8 cellular contexts compared by ENCODE assay signal in the genomic region with DNA sequence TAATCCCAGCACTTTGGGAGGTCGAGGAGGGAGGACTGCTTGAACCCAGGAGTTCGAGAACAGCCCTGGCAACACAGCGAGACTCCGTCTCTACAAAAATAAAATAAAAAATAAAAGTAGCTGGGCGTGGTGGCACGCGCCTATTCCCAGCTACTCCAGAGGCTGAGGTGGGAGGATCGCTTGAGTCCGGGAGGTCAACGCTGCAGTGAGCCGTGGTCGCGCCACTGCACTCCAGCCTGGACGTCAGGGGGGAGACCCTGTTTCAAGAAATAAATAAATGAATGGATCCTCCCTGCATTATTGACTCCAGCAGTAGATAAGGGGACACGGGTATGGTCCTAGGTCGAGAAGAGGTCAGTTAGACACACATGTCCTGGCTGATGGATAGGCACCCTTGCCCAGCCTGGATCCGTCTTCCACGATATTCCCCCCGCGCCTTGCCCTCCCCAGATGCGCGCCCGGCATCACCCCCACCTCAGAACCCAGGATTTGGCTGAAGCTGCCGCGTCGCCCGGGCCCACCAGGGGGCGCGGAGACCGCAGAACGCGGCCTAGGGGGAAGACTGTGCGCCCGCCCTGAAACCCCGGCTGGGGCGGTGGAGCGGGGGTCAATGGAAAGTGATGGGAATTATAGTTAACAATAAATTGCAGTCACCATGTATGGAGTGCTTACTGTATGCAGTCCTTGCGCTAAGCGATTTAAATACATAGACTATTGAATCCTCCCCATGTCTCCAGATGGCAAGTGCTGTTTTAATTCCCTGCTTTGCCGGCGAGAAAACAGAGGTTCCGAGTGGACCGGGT. TPM values are rescaled to one million over a fixed set of nuclear protein-coding genes. Genes with fewer than 3 reads are reported as not detected.
DNase-seq lines count a peak whose midpoint lies in the region; ATAC-seq and TF ChIP-seq lines count a peak whose summit lies in the region.

No MANE protein-coding gene starts in this region.

- TF ChIP-seq CTCF in GM12874 (IDR thresholded peaks at IDR 0.05; ENCODE audit: insufficient read depth, low read depth, low read length) = peak; percentile 96
- peak; percentile 82 for TF ChIP-seq CTCF in LNCaP clone FGC (IDR thresholded peaks at IDR 0.05; ENCODE audit: control insufficient read depth, extremely low read depth, insufficient read depth)
- TF ChIP-seq CTCF in neutrophil (IDR thresholded peaks at IDR 0.05) = peak; percentile 98
- TF ChIP-seq CTCF in testis (IDR thresholded peaks at IDR 0.05) = peak; percentile 92 to 95 (median 94)

- H3K9me3 ChIP-seq in neutrophil (no peaks in the 10 kb centered on the region), testis (no peaks in the 10 kb centered on the region)

- intact Hi-C loops in testis (cut with DNase I; ENCODE audit: low total_unique reads) = loop anchor here (10.0 kb wide), 1 partner anchor 67 kb away; no protein-coding TSS in a partner anchor

- no peak for DNase-seq in LNCaP clone FGC (ENCODE audit: low read depth)
- DNase-seq in SK-MEL-5 (ENCODE audit: low read depth, low spot score) = peak; percentile 67
- peak; percentile 83 for DNase-seq in activated naive CD4-positive, alpha-beta T cell treated with anti-CD3 and anti-CD28 coated beads, Interleukin-2, amount 50 U/mL, for 16 hours
- peak; percentile 82 for DNase-seq in glomerular visceral epithelial cell (ENCODE audit: extremely low spot score)
- DNase-seq in testis = peak; percentile 82

- WGBS in testis, 2 donors = 8% methylated on average over 41 to 43 of the region's 43 CpGs

- no peak for ATAC-seq in HG03108 (IDR thresholded peaks at IDR 0.05; ENCODE audit: unreplicated experiment)

- no peak for TF ChIP-seq POLR2A in testis (IDR thresholded peaks at IDR 0.05)

- H3K27me3 ChIP-seq in neutrophil = no peaks in the 10 kb centered on the region
- no peaks in the 10 kb centered on the region for H3K27me3 ChIP-seq in testis

- H3K27ac ChIP-seq in neutrophil = peak overlapping the region; percentile 95
- peak overlapping the region; percentile 93 to 95 for H3K27ac ChIP-seq in testis

- H3K4me1 ChIP-seq in neutrophil (ENCODE audit: control insufficient read depth in 1 of 2, insufficient read depth in 1 of 2, low read depth in 1 of 2, low read length in 1 of 2) = peaks cover 62 to 64% of the 10 kb centered on the region in 2 experiments
- H3K4me1 ChIP-seq in testis = peaks cover 34% of the 10 kb centered on the region

- H3K36me3 ChIP-seq in neutrophil (no peaks in the 10 kb centered on the region), testis (ENCODE audit: low read depth, missing control alignments) (no peaks in the 10 kb centered on the region)

- H3K4me3 ChIP-seq in LNCaP clone FGC (ENCODE audit: low read depth, low read length) = peak overlapping the region; percentile 50
- H3K4me3 ChIP-seq in neutrophil (ENCODE audit: low read depth in 1 of 2, low read length in 1 of 2) = peak overlapping the region; percentile 69 to 98
- peak overlapping the region; percentile 54 to 68 for H3K4me3 ChIP-seq in testis

- in situ Hi-C loops in SK-MEL-5 (cut with HindIII; ENCODE audit: low pct_unique_long_range_greater_than_20kb, low sequenced_read_pairs) = no loop called here

RNA-seq across cellular contexts. Expression of a gene that starts 2.1 kb away (rescaled TPM):
- total RNA-seq in SK-MEL-5 (2014; rRNA removed; shearing (Covaris generic)) = 4.9 and 5.7 TPM in 2 replicates
- polyA plus RNA-seq in SK-MEL-5 (2015; cell fraction: cytosol; rRNA removed) = 4.0 and 7.5 TPM in 2 replicates
- 41.9 and 51.4 TPM in 2 replicates for polyA plus RNA-seq in SK-MEL-5 (2015; cell fraction: nucleus; rRNA removed)
- 10 to 100 TPM; 54.4 to 63.4 TPM for total RNA-seq in testis
- 30.0 TPM for polyA plus RNA-seq in testis (ENCODE audit: insufficient read depth, low read depth, low replicate concordance)

RNA-seq across cellular contexts. Expression of a gene that starts 13.9 kb away (rescaled TPM):
- 30.1 and 30.7 TPM in 2 replicates for total RNA-seq in SK-MEL-5 (2014; rRNA removed; shearing (Covaris generic))
- 71.2 and 80.8 TPM in 2 replicates for polyA plus RNA-seq in SK-MEL-5 (2015; cell fraction: cytosol; rRNA removed)
- 21.7 and 32.6 TPM in 2 replicates for polyA plus RNA-seq in SK-MEL-5 (2015; cell fraction: nucleus; rRNA removed)
- 100 to 1,000 TPM in 1 of 2 donors, 10 to 100 TPM in 1; 75.9 to 143 TPM for total RNA-seq in testis
- 54.5 TPM for polyA plus RNA-seq in testis (ENCODE audit: insufficient read depth, low read depth, low replicate concordance)

RNA-seq across cellular contexts. Expression of a gene that starts 24.2 kb away (rescaled TPM):
- not detected in 2 replicates for total RNA-seq in SK-MEL-5 (2014; rRNA removed; shearing (Covaris generic))
- 0.96 TPM in 1 of 2 replicates, not detected in the other for polyA plus RNA-seq in SK-MEL-5 (2015; cell fraction: cytosol; rRNA removed)
- polyA plus RNA-seq in SK-MEL-5 (2015; cell fraction: nucleus; rRNA removed) = not detected in 2 replicates
- total RNA-seq in testis = 100 to 1,000 TPM in 1 of 2 donors, 10 to 100 TPM in 1; 72.1 to 117 TPM
- 87.1 TPM for polyA plus RNA-seq in testis (ENCODE audit: insufficient read depth, low read depth, low replicate concordance)

RNA-seq across cellular contexts. Expression of a gene that starts 24.5 kb away (rescaled TPM):
- total RNA-seq in SK-MEL-5 (2014; rRNA removed; shearing (Covaris generic)) = 4.7 TPM in 1 of 2 replicates, not detected in the other
- polyA plus RNA-seq in SK-MEL-5 (2015; cell fraction: cytosol; rRNA removed) = not detected in 2 replicates
- not detected in 2 replicates for polyA plus RNA-seq in SK-MEL-5 (2015; cell fraction: nucleus; rRNA removed)
- 10 to 100 TPM in 1 of 2 donors, 1 to 10 TPM in 1; 3.0 to 14.0 TPM for total RNA-seq in testis
- 27.9 TPM for polyA plus RNA-seq in testis (ENCODE audit: insufficient read depth, low read depth, low replicate concordance)

RNA-seq across cellular contexts. Expression of a gene that starts 25.8 kb away (rescaled TPM):
- total RNA-seq in SK-MEL-5 (2014; rRNA removed; shearing (Covaris generic)) = not detected in 2 replicates
- not detected in 2 replicates for polyA plus RNA-seq in SK-MEL-5 (2015; cell fraction: cytosol; rRNA removed)
- not detected in 2 replicates for polyA plus RNA-seq in SK-MEL-5 (2015; cell fraction: nucleus; rRNA removed)
- total RNA-seq in testis = under 1 TPM; 0.50 to 0.87 TPM
- not detected for polyA plus RNA-seq in testis (ENCODE audit: insufficient read depth, low read depth, low replicate concordance)

Comparison
In these comparisons a context has a peak if more than half of its experiments do, and no peak if none do; other contexts are left out.
1. RNA of a gene that starts 24.2 kb away (total RNA-seq): 72.1 to 117 TPM in testis; not detected in SK-MEL-5; every median in the first group is over 10 times any median in the second.
2. Peak in every context shown above with its lines, with median percentiles within 50 percentile points of each other: CTCF ChIP-seq and H3K4me3 ChIP-seq.